ENCODE assay signal across 11 cellular contexts in genomic region chr2:164126960-164127359, GRCh38.
DNase-seq lines count a peak whose midpoint lies in the region; TF ChIP-seq lines count a peak whose summit lies in the region.
"Had no signal": no experiment of that assay in that cellular context is flagged by ENCODE, and none has a peak within 500 bp of the region (broad histone marks: within the 10 kb centered on the region; RNA-seq: fewer than 3 reads in every experiment).

No MANE protein-coding gene starts in this region.

- TF ChIP-seq CTCF in SK-N-SH (IDR thresholded peaks at IDR 0.05) (peak; percentile 41), fibroblast of the aortic adventitia (IDR thresholded peaks at IDR 0.05; ENCODE audit: insufficient read depth, low read length) (peak; percentile 28), smooth muscle cell (IDR thresholded peaks at IDR 0.05; ENCODE audit: borderline replicate concordance, insufficient read depth, poor library complexity, severe bottlenecking) (peak; percentile 19)

- no peak overlapping the region for H3K4me3 ChIP-seq in SK-N-SH (ENCODE audit: low read depth in 2 of 2, low read length in 1 of 2)
- no peak overlapping the region for H3K4me3 ChIP-seq in fibroblast of the aortic adventitia (ENCODE audit: low read depth, low read length)
- H3K4me3 ChIP-seq in smooth muscle cell: no peak overlapping the region

- H2AFZ ChIP-seq in SK-N-SH (ENCODE audit: low read depth) (no peak overlapping the region), smooth muscle cell (ENCODE audit: low read depth) (no peak overlapping the region)

- no peaks in the 10 kb centered on the region for H3K9me2 ChIP-seq in SK-N-SH

- POLR2A ChIA-PET in SK-N-SH (lab: Yijun Ruan, JAX): no interaction called here

- no peak for TF ChIP-seq EP300 in SK-N-SH (IDR thresholded peaks at IDR 0.05; ENCODE audit: borderline replicate concordance in 1 of 2, low read depth in 1 of 2, low read length in 1 of 2)

- TF ChIP-seq RAD21 in SK-N-SH (IDR thresholded peaks at IDR 0.05; ENCODE audit: low read length): peak; percentile 58

- H3K9me3 ChIP-seq in SK-N-SH (no peaks in the 10 kb centered on the region), smooth muscle cell (replicated peaks; ENCODE audit: low read depth) (no peaks in the 10 kb centered on the region)

- no peaks in the 10 kb centered on the region for H3K36me3 ChIP-seq in SK-N-SH (replicated peaks in 1 of 2; ENCODE audit: control insufficient read depth in 1 of 2, insufficient read depth in 2 of 2, low read length in 1 of 2)
- no peaks in the 10 kb centered on the region for H3K36me3 ChIP-seq in smooth muscle cell (ENCODE audit: low read depth)

- DNase-seq in GM03348 (ENCODE audit: low spot score) (peak; percentile 16), SK-N-SH (no peak), fibroblast of the aortic adventitia (ENCODE audit: low read depth) (peak; percentile 30), smooth muscle cell (lab: John Stamatoyannopoulos, UW; ENCODE audit: unreplicated experiment) (no peak), GF-D8 (lab: John Stamatoyannopoulos, UW) (no peak)
- no peak for DNase-seq in stimulated activated CD4-positive, alpha-beta T cell treated with anti-CD3 and anti-CD28 coated beads, Interleukin-1b, Interleukin-23, amount 100 ng/mL, for 48 hours
- no peak for DNase-seq in activated CD4-positive, alpha-beta T cell treated with anti-CD3 and anti-CD28 coated beads for 4 hours
- DNase-seq: activated CD4-positive, alpha-beta T cell treated with anti-CD3 and anti-CD28 coated beads, Interleukin-2, amount 50 U/mL, for 1 hour; activated naive CD4-positive, alpha-beta T cell; hypothalamus; T-helper 1 cell had no signal

- H3K27me3 ChIP-seq in SK-N-SH (ENCODE audit: insufficient read depth): no peaks in the 10 kb centered on the region
- H3K27me3 ChIP-seq in smooth muscle cell (ENCODE audit: low read depth): no peaks in the 10 kb centered on the region

- H3K79me2 ChIP-seq in SK-N-SH (ENCODE audit: insufficient read depth) (no peaks in the 10 kb centered on the region), smooth muscle cell (ENCODE audit: low read depth) (no peaks in the 10 kb centered on the region)

- CTCF ChIA-PET in SK-N-SH (lab: Yijun Ruan, JAX): interaction anchor here (0.6 to 1.6 kb wide), 12 partner anchors 9 to 1517 kb away, joined by 3 to 8 read pairs (median 3); no protein-coding TSS in a partner anchor

- 79% methylated on average over 1 of the region's 1 CpG for WGBS in SK-N-SH (ENCODE audit: low lambda C conversion rate)
- 97% methylated on average over 1 of the region's 1 CpG for WGBS in smooth muscle cell (ENCODE audit: low lambda C conversion rate)

- H4K20me1 ChIP-seq in SK-N-SH (ENCODE audit: insufficient read depth) (no peaks in the 10 kb centered on the region), smooth muscle cell (ENCODE audit: low read depth) (no peaks in the 10 kb centered on the region)

- H3K9ac ChIP-seq in SK-N-SH (no peak overlapping the region), smooth muscle cell (ENCODE audit: low read depth) (no peak overlapping the region)

- H3K4me1 ChIP-seq in SK-N-SH (ENCODE audit: control insufficient read depth in 1 of 2, insufficient read depth in 2 of 2, low read depth in 1 of 2, low read length in 1 of 2) (no peaks in the 10 kb centered on the region; a peak in 2 of 4 replicates), smooth muscle cell (ENCODE audit: low read depth) (no peaks in the 10 kb centered on the region)

- H3F3A ChIP-seq in SK-N-SH (replicated peaks; ENCODE audit: insufficient read depth) (no peaks in the 10 kb centered on the region), smooth muscle cell (ENCODE audit: low read depth) (no peaks in the 10 kb centered on the region)

- H3K4me2 ChIP-seq in SK-N-SH (no peak overlapping the region), smooth muscle cell (no peak overlapping the region)

- H3K27ac ChIP-seq in SK-N-SH (ENCODE audit: low read depth in 2 of 2, low read length in 1 of 2) (no peak overlapping the region), smooth muscle cell (ENCODE audit: low read depth) (no peak overlapping the region)

TF ChIP-seq in SK-N-SH, 30 proteins besides CTCF, POLR2A, EP300 and RAD21:
- TF ChIP-seq EZH2phosphoT487 (IDR thresholded peaks at IDR 0.05; ENCODE audit: borderline replicate concordance, low read depth): no peak
- TF ChIP-seq SMC3 (IDR thresholded peaks at IDR 0.05; ENCODE audit: low read depth, low read length): peak; percentile 27
- TF ChIP-seq POLR2AphosphoS5 (IDR thresholded peaks at IDR 0.05; ENCODE audit: low read depth, low read length): no peak
- TF ChIP-seq TCF12 (IDR thresholded peaks at IDR 0.05): no peak
- TF ChIP-seq ZBTB33 (IDR thresholded peaks at IDR 0.05; ENCODE audit: borderline replicate concordance, low read depth): no peak
- no peak for TF ChIP-seq FOXM1 (IDR thresholded peaks at IDR 0.05; ENCODE audit: low read depth)
- no peak for TF ChIP-seq RCOR1 (IDR thresholded peaks at IDR 0.05; ENCODE audit: low read length)

Comparison
In these comparisons a context has a peak if more than half of its experiments do, and no peak if none do; other contexts are left out.
1. DNase-seq: peak in GM03348 (single experiment) and fibroblast of the aortic adventitia (single experiment); none in SK-N-SH (single experiment), smooth muscle cell (single experiment), stimulated activated CD4-positive, alpha-beta T cell treated with anti-CD3 and anti-CD28 coated beads, Interleukin-1b, Interleukin-23, amount 100 ng/mL, for 48 hours (single experiment), GF-D8 (single experiment) and activated CD4-positive, alpha-beta T cell treated with anti-CD3 and anti-CD28 coated beads for 4 hours (0 of 2).
2. Peak in every context shown above with its lines, with median percentiles within 50 percentile points of each other: CTCF ChIP-seq.